18 cellular contexts compared by ENCODE assay signal in the genomic region with DNA sequence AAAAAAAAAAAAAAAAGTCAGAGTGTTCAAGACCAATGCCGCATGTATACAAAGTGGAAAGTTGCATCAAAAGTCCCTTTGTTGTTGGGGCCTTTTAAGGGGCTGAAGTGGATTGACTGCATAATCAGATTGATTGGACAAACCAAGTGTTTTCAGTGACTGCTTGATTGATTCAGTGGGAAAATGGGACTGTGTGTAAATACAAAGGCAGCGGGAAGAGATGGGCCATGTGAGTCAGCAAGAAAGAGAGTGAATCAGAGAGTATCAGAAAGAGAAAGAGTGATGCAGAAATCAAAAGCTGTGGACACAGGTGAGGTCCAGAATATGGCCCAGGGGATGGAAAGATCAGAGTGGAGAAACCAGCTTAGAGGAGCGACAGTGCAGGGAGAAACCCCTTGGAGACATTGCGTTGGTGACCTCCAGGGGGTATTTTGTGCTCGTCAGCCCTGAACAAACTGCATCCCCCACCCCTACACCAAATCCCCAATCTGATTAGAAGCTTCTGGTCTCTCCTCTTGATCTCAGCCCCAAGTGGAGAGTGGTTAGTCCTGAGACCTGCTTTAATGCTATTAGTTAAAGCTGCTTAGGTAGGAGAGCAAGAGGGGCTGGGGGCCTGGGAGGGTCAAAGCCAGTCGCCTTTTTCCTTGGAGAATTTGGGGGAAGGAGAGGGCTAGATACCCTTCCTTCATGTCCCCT. TPM values are rescaled to one million over a fixed set of nuclear protein-coding genes. Genes with fewer than 3 reads are reported as not detected.
DNase-seq lines count a peak whose midpoint lies in the region; ATAC-seq, FAIRE-seq and TF ChIP-seq lines count a peak whose summit lies in the region.
"Had no signal": no experiment of that assay in that cellular context is flagged by ENCODE, and none has a peak within 500 bp of the region (broad histone marks: within the 10 kb centered on the region; RNA-seq: fewer than 3 reads in every experiment).

No MANE protein-coding gene starts in this region.

- H3K27ac Mint-ChIP-seq in CD14-positive monocyte, result peak overlapping the region in 6 of 7 donors; percentile 15 to 99 (median 97)
- H3K27ac Mint-ChIP-seq in HFFc6, result peak overlapping the region; percentile 44
- no peak overlapping the region for H3K27ac Mint-ChIP-seq in activated CD4-positive, alpha-beta T cell treated with anti-CD3 and anti-CD28 coated beads, Interleukin-2, amount 10 ng/mL, durations not matched to agents 7 days and 5 days
- H3K27ac Mint-ChIP-seq in activated T-cell treated with anti-CD3 and anti-CD28 coated beads, Interleukin-2, amount 50 U/mL, for 24 hours, result no peak overlapping the region
- H3K27ac Mint-ChIP-seq: activated CD4-positive, alpha-beta memory T cell treated with anti-CD3 and anti-CD28 coated beads, Interleukin-2, amount 10 ng/mL, durations not matched to agents 7 days and 5 days had no signal

- H2BK5ac ChIP-seq in mesenchymal stem cell (ENCODE audit: low read depth, low read length, poor library complexity, severe bottlenecking), result no peak overlapping the region

- H3K9ac ChIP-seq in K562 (ENCODE audit: insufficient read depth in 1 of 2, low read depth in 2 of 2, low read length in 2 of 2) (no peak overlapping the region), mesenchymal stem cell (ENCODE audit: low read length) (no peak overlapping the region)

- H3K9me3 ChIP-seq in K562 (replicated peaks; ENCODE audit: control insufficient read depth, insufficient read depth, low read depth, low read length), result no peaks in the 10 kb centered on the region
- no peaks in the 10 kb centered on the region for H3K9me3 ChIP-seq in mesenchymal stem cell (ENCODE audit: control insufficient read depth, low read length)
- H3K9me3 ChIP-seq: tibial nerve had no signal

- H3K27me3 Mint-ChIP-seq in CD14-positive monocyte (ENCODE audit: low read depth in 3 of 3) (peaks cover 11 to 23% (median 16%) of the 10 kb centered on the region in 3 donors), HFFc6 (ENCODE audit: insufficient read depth) (peaks cover 11% of the 10 kb centered on the region; the same call in 1 of the 2 replicates)
- peaks cover 47% of the 10 kb centered on the region for H3K27me3 Mint-ChIP-seq in activated CD4-positive, alpha-beta T cell treated with anti-CD3 and anti-CD28 coated beads, Interleukin-2, amount 10 ng/mL, durations not matched to agents 7 days and 5 days
- peaks cover 33% of the 10 kb centered on the region for H3K27me3 Mint-ChIP-seq in activated T-cell treated with anti-CD3 and anti-CD28 coated beads, Interleukin-2, amount 50 U/mL, for 24 hours

- H3K27ac ChIP-seq in K562 (ENCODE audit: extremely low read depth, low read depth, low read length) (no peak overlapping the region), mesenchymal stem cell (ENCODE audit: low read length, poor library complexity, severe bottlenecking) (no peak overlapping the region), caudate nucleus (ENCODE audit: low read depth, low read length) (no peak overlapping the region)
- H3K27ac ChIP-seq: tibial nerve had no signal

- TF ChIP-seq RAD21 in K562 (CRISPR knock-in tag; conservative IDR thresholded peaks at IDR 0.05 in 1 of 2, IDR thresholded peaks at IDR 0.05 in 1 of 2), result no peak

- intact Hi-C loops in CD14-positive monocyte (cut with micrococcal nuclease) (no loop called here), K562 (cut with micrococcal nuclease) (no loop called here)

- DNase-seq in CD14-positive monocyte (ENCODE audit: low spot score), result no peak
- DNase-seq in HFFc6, result no peak
- no peak for DNase-seq in K562 (ENCODE audit: extremely low read depth in 1 of 4, low spot score in 3 of 4)
- peak; percentile 21 for DNase-seq in mesenchymal stem cell
- DNase-seq in activated CD4-positive, alpha-beta T cell treated with anti-CD3 and anti-CD28 coated beads, Interleukin-2, amount 10 ng/mL, durations not matched to agents 7 days and 5 days, result no peak
- DNase-seq in activated T-cell treated with anti-CD3 and anti-CD28 coated beads, Interleukin-2, amount 50 U/mL, for 24 hours, result no peak
- DNase-seq in caudate nucleus (lab: John Stamatoyannopoulos, UW), result no peak
- DNase-seq: activated CD4-positive, alpha-beta memory T cell treated with anti-CD3 and anti-CD28 coated beads, Interleukin-2, amount 10 ng/mL, durations not matched to agents 7 days and 5 days; activated gamma-delta T cell; KG1; NCI-H1694; retina; stimulated activated CD4-positive, alpha-beta T cell treated with anti-CD3 and anti-CD28 coated beads, Interleukin-2, amount 100 ng/mL, for 48 hours had no signal

- H2AFZ ChIP-seq in K562 (ENCODE audit: low read depth, low read length) (no peak overlapping the region), mesenchymal stem cell (ENCODE audit: low read depth, low read length) (no peak overlapping the region)

- H3K4me3 ChIP-seq in K562 (no peak overlapping the region), mesenchymal stem cell (ENCODE audit: insufficient read depth in 1 of 2, low read depth in 1 of 2, low read length in 2 of 2) (no peak overlapping the region)
- H3K4me3 ChIP-seq: tibial nerve had no signal

- H3K27me3 ChIP-seq in K562 (ENCODE audit: control insufficient read depth in 2 of 2, insufficient read depth in 2 of 2, low read length in 2 of 2) (peaks cover 58 to 86% of the 10 kb centered on the region in 2 experiments), mesenchymal stem cell (ENCODE audit: control insufficient read depth in 1 of 2, insufficient read depth in 1 of 2, low read length in 2 of 2) (no peaks in the 10 kb centered on the region)

- H3K4me3 Mint-ChIP-seq in CD14-positive monocyte, result no peak overlapping the region
- no peak overlapping the region for H3K4me3 Mint-ChIP-seq in HFFc6
- no peak overlapping the region for H3K4me3 Mint-ChIP-seq in activated CD4-positive, alpha-beta T cell treated with anti-CD3 and anti-CD28 coated beads, Interleukin-2, amount 10 ng/mL, durations not matched to agents 7 days and 5 days
- H3K4me3 Mint-ChIP-seq in activated T-cell treated with anti-CD3 and anti-CD28 coated beads, Interleukin-2, amount 50 U/mL, for 24 hours, result no peak overlapping the region
- H3K4me3 Mint-ChIP-seq: activated CD4-positive, alpha-beta memory T cell treated with anti-CD3 and anti-CD28 coated beads, Interleukin-2, amount 10 ng/mL, durations not matched to agents 7 days and 5 days had no signal

- TF ChIP-seq EP300 in K562 (IDR thresholded peaks at IDR 0.05; ENCODE audit: low read length), result no peak

- peaks cover 2 to 8% of the 10 kb centered on the region in 2 donors for H3K36me3 Mint-ChIP-seq in CD14-positive monocyte
- no peaks in the 10 kb centered on the region for H3K36me3 Mint-ChIP-seq in HFFc6 (ENCODE audit: low read depth)
- no peaks in the 10 kb centered on the region for H3K36me3 Mint-ChIP-seq in activated CD4-positive, alpha-beta T cell treated with anti-CD3 and anti-CD28 coated beads, Interleukin-2, amount 10 ng/mL, durations not matched to agents 7 days and 5 days (ENCODE audit: low read depth)
- H3K36me3 Mint-ChIP-seq in activated T-cell treated with anti-CD3 and anti-CD28 coated beads, Interleukin-2, amount 50 U/mL, for 24 hours (ENCODE audit: low read depth), result no peaks in the 10 kb centered on the region

- no peak overlapping the region for H3K18ac ChIP-seq in mesenchymal stem cell (ENCODE audit: low read depth in 1 of 2, low read length in 2 of 2)

- no TSS peak for BruUV-seq in K562 (replicated peaks; lab: Mats Ljungman, UMichigan)

- H3K4me2 ChIP-seq in K562 (ENCODE audit: insufficient read depth, low read length), result no peak overlapping the region
- no peak overlapping the region for H3K4me2 ChIP-seq in mesenchymal stem cell (ENCODE audit: low read length, poor library complexity, severe bottlenecking)

- H3K9me1 ChIP-seq in K562 (ENCODE audit: control insufficient read depth, insufficient read depth, low read length), result no peaks in the 10 kb centered on the region

- FAIRE-seq in K562 (lab: Jason Lieb, UNC), result no peak
- FAIRE-seq: endometrium, GM12892 had no signal

- H3K36me3 ChIP-seq in K562 (ENCODE audit: control insufficient read depth, insufficient read depth, low read length), result no peaks in the 10 kb centered on the region
- no peaks in the 10 kb centered on the region for H3K36me3 ChIP-seq in mesenchymal stem cell (ENCODE audit: control insufficient read depth in 1 of 2, insufficient read depth in 2 of 2, low read depth in 1 of 2, low read length in 2 of 2)
- H3K36me3 ChIP-seq: tibial nerve had no signal

- H3K4me1 ChIP-seq in K562 (replicated peaks in 1 of 2; ENCODE audit: control insufficient read depth in 2 of 2, insufficient read depth in 2 of 2, low read length in 2 of 2) (peaks cover 0 to 5% of the 10 kb centered on the region in 2 experiments; a peak in 1 of 5 replicates), mesenchymal stem cell (ENCODE audit: control insufficient read depth, insufficient read depth, low read depth, low read length) (peaks cover 13% of the 10 kb centered on the region)
- H3K4me1 ChIP-seq: tibial nerve had no signal

- H3K79me1 ChIP-seq in mesenchymal stem cell (replicated peaks; ENCODE audit: low read length, poor library complexity, severe bottlenecking), result no peaks in the 10 kb centered on the region

- no peak for ATAC-seq in K562
- no peak for ATAC-seq in HG03159 (IDR thresholded peaks at IDR 0.05; ENCODE audit: unreplicated experiment)

- in situ Hi-C loops in K562 (cut with MboI), result no loop called here

- H2AK5ac ChIP-seq in mesenchymal stem cell (ENCODE audit: low read length, severe bottlenecking), result no peak overlapping the region

- POLR2A ChIA-PET in K562 (lab: Yijun Ruan, JAX), result interaction anchor here (0.7 kb wide), 1 partner anchor 17 kb away, joined by 4 read pairs; no protein-coding TSS in a partner anchor
- POLR2A ChIA-PET in activated CD4-positive, alpha-beta T cell treated with anti-CD3 and anti-CD28 coated beads, Interleukin-2, amount 10 ng/mL, durations not matched to agents 7 days and 5 days (lab: Charles Lee), result no interaction called here

- no peak overlapping the region for H3K4ac ChIP-seq in mesenchymal stem cell (ENCODE audit: low read depth in 1 of 2, low read length in 2 of 2)

- H4K8ac ChIP-seq in mesenchymal stem cell (ENCODE audit: low read length), result no peak overlapping the region

- H3K14ac ChIP-seq in mesenchymal stem cell (ENCODE audit: low read length in 2 of 2), result no peak overlapping the region

- no peaks in the 10 kb centered on the region for H3K79me2 ChIP-seq in K562 (ENCODE audit: control insufficient read depth, insufficient read depth, low read length)

- H3K9me3 Mint-ChIP-seq in CD14-positive monocyte (no peaks in the 10 kb centered on the region), HFFc6 (no peaks in the 10 kb centered on the region)
- H3K9me3 Mint-ChIP-seq in activated CD4-positive, alpha-beta T cell treated with anti-CD3 and anti-CD28 coated beads, Interleukin-2, amount 10 ng/mL, durations not matched to agents 7 days and 5 days, result no peaks in the 10 kb centered on the region
- H3K9me3 Mint-ChIP-seq in activated T-cell treated with anti-CD3 and anti-CD28 coated beads, Interleukin-2, amount 50 U/mL, for 24 hours, result no peaks in the 10 kb centered on the region
- H3K9me3 Mint-ChIP-seq: activated CD4-positive, alpha-beta memory T cell treated with anti-CD3 and anti-CD28 coated beads, Interleukin-2, amount 10 ng/mL, durations not matched to agents 7 days and 5 days had no signal

- no peak overlapping the region for H2BK12ac ChIP-seq in mesenchymal stem cell (ENCODE audit: low read length in 2 of 2)

- H4K20me1 ChIP-seq in K562 (replicated peaks; ENCODE audit: control insufficient read depth, insufficient read depth, low read length), result 0 out of 2 replicates have a peak, but pooled peaks cover 9% of the 10 kb centered on the region

- TF ChIP-seq CTCF in CD14-positive monocyte (IDR thresholded peaks at IDR 0.05), result no peak
- TF ChIP-seq CTCF in HFFc6 (IDR thresholded peaks at IDR 0.05), result no peak
- TF ChIP-seq CTCF in K562 (IDR thresholded peaks at IDR 0.05 in 2 of 3, conservative IDR thresholded peaks at IDR 0.05 in 1 of 3; ENCODE audit: insufficient read depth in 2 of 3, low read depth in 1 of 3, low read length in 3 of 3), result no peak

- no peak overlapping the region for H2BK120ac ChIP-seq in mesenchymal stem cell (ENCODE audit: low read depth, low read length)

- H3K4me1 Mint-ChIP-seq in CD14-positive monocyte, result peaks cover 65% of the 10 kb centered on the region
- peaks cover 40% of the 10 kb centered on the region for H3K4me1 Mint-ChIP-seq in HFFc6 (ENCODE audit: low read depth)
- peaks cover 4% of the 10 kb centered on the region for H3K4me1 Mint-ChIP-seq in activated CD4-positive, alpha-beta T cell treated with anti-CD3 and anti-CD28 coated beads, Interleukin-2, amount 10 ng/mL, durations not matched to agents 7 days and 5 days
- peaks cover 10% of the 10 kb centered on the region for H3K4me1 Mint-ChIP-seq in activated T-cell treated with anti-CD3 and anti-CD28 coated beads, Interleukin-2, amount 50 U/mL, for 24 hours (ENCODE audit: low read depth)

- TF ChIP-seq POLR2A in K562 (conservative IDR thresholded peaks at IDR 0.05), result no peak

- H4K91ac ChIP-seq in mesenchymal stem cell (ENCODE audit: low read length), result no peak overlapping the region

- CTCF ChIA-PET in K562 (lab: Yijun Ruan, JAX; ENCODE audit: low intra/inter-chr PET ratio), result no interaction called here
- CTCF ChIA-PET in activated CD4-positive, alpha-beta T cell treated with anti-CD3 and anti-CD28 coated beads, Interleukin-2, amount 10 ng/mL, durations not matched to agents 7 days and 5 days (lab: Charles Lee), result interaction anchor here (0.6 to 3.7 kb wide), 3 partner anchors 9 to 1974 kb away, joined by 3 to 19 read pairs (median 3); no protein-coding TSS in a partner anchor

- H3K23ac ChIP-seq in mesenchymal stem cell (ENCODE audit: low read length in 2 of 2), result no peak overlapping the region

- WGBS in K562 (ENCODE audit: insufficient coverage, low coverage, missing lambda C conversion rate), result 0% methylated on average over 5 of the region's 6 CpGs
- 83% methylated on average over 2 of the region's 6 CpGs for WGBS in mesenchymal stem cell

- no peak overlapping the region for H2BK15ac ChIP-seq in mesenchymal stem cell (ENCODE audit: low read depth, poor library complexity, severe bottlenecking)

RNA-seq across cellular contexts. Expression of a gene that starts 5.1 kb away (rescaled TPM):
- polyA plus RNA-seq in CD14-positive monocyte, result under 1 TPM in 1 of 2 donors, not detected in 1; 0.26 TPM
- not detected for total RNA-seq in HFFc6 (2021; fragmentation: NEBNext Ultra II Directional; extraction: Animal tissue kit (Norgen Biotek cat#: 25700))
- not detected in 2 replicates for total RNA-seq in K562 (2011; cell fraction: chromatin; rRNA removed; ENCODE audit: low replicate concordance)
- total RNA-seq in K562 (2011; cell fraction: nucleolus; rRNA removed), result not detected in 2 replicates
- not detected in 2 replicates for total RNA-seq in K562 (2011; cell fraction: nucleoplasm; rRNA removed)
- total RNA-seq in K562 (2014; rRNA removed), result not detected in 2 replicates
- not detected in 2 replicates for total RNA-seq in K562 (2014; rRNA removed; fragmentation: Illumina TruSeq; extraction: Trizol)
- not detected in 2 replicates for total RNA-seq in K562 (2015; rRNA removed; fragmentation: Illumina TruSeq; extraction: Trizol)
- total RNA-seq in K562 (2021), result not detected in 2 replicates
- polyA plus RNA-seq in K562 (2011; rRNA removed), result not detected in 2 replicates
- not detected in 2 replicates for polyA plus RNA-seq in K562 (2011; cell fraction: cytosol; rRNA removed)
- 0.09 TPM in 1 of 2 replicates, not detected in the other for polyA plus RNA-seq in K562 (2011; cell fraction: nucleus; rRNA removed)
- not detected in 2 replicates for polyA plus RNA-seq in K562 (2012)
- not detected in 2 replicates for polyA plus RNA-seq in K562 (2014; fragmentation: Illumina TruSeq; extraction: Trizol)
- not detected for polyA plus RNA-seq in K562 (2014; fragmentation: Nextera tagmentation; extraction: Ambion mirVana)
- polyA plus RNA-seq in K562 (2014; rRNA removed), result not detected in 2 replicates
- not detected in 2 replicates for polyA minus RNA-seq in K562 (2011; rRNA and poly(A)+ RNA removed)
- not detected in 2 replicates for polyA minus RNA-seq in K562 (2011; cell fraction: cytosol; rRNA and poly(A)+ RNA removed)
- not detected in 2 replicates for polyA minus RNA-seq in K562 (2011; cell fraction: nucleus; rRNA and poly(A)+ RNA removed)
- polyA plus RNA-seq in mesenchymal stem cell (2013, experiment 1 of 2), result not detected
- polyA plus RNA-seq in mesenchymal stem cell (2013, experiment 2 of 2), result not detected
- not detected for total RNA-seq in activated CD4-positive, alpha-beta T cell treated with anti-CD3 and anti-CD28 coated beads, Interleukin-2, amount 10 ng/mL, durations not matched to agents 7 days and 5 days
- total RNA-seq: activated CD4-positive, alpha-beta memory T cell treated with anti-CD3 and anti-CD28 coated beads, Interleukin-2, amount 10 ng/mL, durations not matched to agents 7 days and 5 days; kidney epithelial cell; tibial nerve had no signal

RNA-seq across cellular contexts. Expression of a gene that starts 33.4 kb away (rescaled TPM):
- 1 to 10 TPM; 4.8 to 6.3 TPM for polyA plus RNA-seq in CD14-positive monocyte
- 10 to 100 TPM; 20.0 to 22.9 (median 21.0) TPM for total RNA-seq in HFFc6 (2021; fragmentation: NEBNext Ultra II Directional; extraction: Animal tissue kit (Norgen Biotek cat#: 25700))
- 21.7 and 44.9 TPM in 2 replicates for total RNA-seq in K562 (2011; cell fraction: chromatin; rRNA removed; ENCODE audit: low replicate concordance)
- total RNA-seq in K562 (2011; cell fraction: nucleolus; rRNA removed), result 14.7 and 15.8 TPM in 2 replicates
- total RNA-seq in K562 (2011; cell fraction: nucleoplasm; rRNA removed), result 33.9 and 53.1 TPM in 2 replicates
- 6.4 and 8.4 TPM in 2 replicates for total RNA-seq in K562 (2014; rRNA removed)
- total RNA-seq in K562 (2014; rRNA removed; fragmentation: Illumina TruSeq; extraction: Trizol), result 10.7 and 11.4 TPM in 2 replicates
- 10.4 and 11.2 TPM in 2 replicates for total RNA-seq in K562 (2015; rRNA removed; fragmentation: Illumina TruSeq; extraction: Trizol)
- 13.9 and 16.0 TPM in 2 replicates for total RNA-seq in K562 (2021)
- polyA plus RNA-seq in K562 (2011; rRNA removed), result 7.7 and 9.0 TPM in 2 replicates
- 5.0 and 6.0 TPM in 2 replicates for polyA plus RNA-seq in K562 (2011; cell fraction: cytosol; rRNA removed)
- polyA plus RNA-seq in K562 (2011; cell fraction: nucleus; rRNA removed), result 8.2 and 8.4 TPM in 2 replicates
- polyA plus RNA-seq in K562 (2012), result 6.9 and 8.4 TPM in 2 replicates
- polyA plus RNA-seq in K562 (2014; fragmentation: Illumina TruSeq; extraction: Trizol), result 8.2 and 9.1 TPM in 2 replicates
- polyA plus RNA-seq in K562 (2014; fragmentation: Nextera tagmentation; extraction: Ambion mirVana), result 1 to 10 TPM; 3.1 to 5.4 TPM
- 7.2 TPM in 2 replicates for polyA plus RNA-seq in K562 (2014; rRNA removed)
- polyA minus RNA-seq in K562 (2011; rRNA and poly(A)+ RNA removed), result 25.5 and 30.0 TPM in 2 replicates
- polyA minus RNA-seq in K562 (2011; cell fraction: cytosol; rRNA and poly(A)+ RNA removed), result 8.7 and 10.9 TPM in 2 replicates
- 13.2 and 23.4 TPM in 2 replicates for polyA minus RNA-seq in K562 (2011; cell fraction: nucleus; rRNA and poly(A)+ RNA removed)
- 9.1 TPM for polyA plus RNA-seq in mesenchymal stem cell (2013, experiment 1 of 2)
- 8.6 TPM for polyA plus RNA-seq in mesenchymal stem cell (2013, experiment 2 of 2)
- 10 to 100 TPM; 33.3 to 37.5 TPM for total RNA-seq in activated CD4-positive, alpha-beta T cell treated with anti-CD3 and anti-CD28 coated beads, Interleukin-2, amount 10 ng/mL, durations not matched to agents 7 days and 5 days

RNA-seq across cellular contexts. Expression of a gene that starts 59.2 kb away (rescaled TPM):
- polyA plus RNA-seq in CD14-positive monocyte (10 to 100 TPM; 17.0 to 17.7 TPM), K562 (2011; rRNA removed) (7.2 and 12.1 TPM in 2 replicates), K562 (2014; fragmentation: Illumina TruSeq; extraction: Trizol) (9.6 TPM in 2 replicates), K562 (2014; fragmentation: Nextera tagmentation; extraction: Ambion mirVana) (under 1 TPM; 0.14 to 0.48 TPM), K562 (2014; rRNA removed) (8.2 and 9.0 TPM in 2 replicates)
- 10 to 100 TPM; 21.3 to 24.8 (median 22.4) TPM for total RNA-seq in HFFc6 (2021; fragmentation: NEBNext Ultra II Directional; extraction: Animal tissue kit (Norgen Biotek cat#: 25700))
- 48.2 and 93.0 TPM in 2 replicates for total RNA-seq in K562 (2011; cell fraction: chromatin; rRNA removed; ENCODE audit: low replicate concordance)
- total RNA-seq in K562 (2011; cell fraction: nucleolus; rRNA removed), result 39.5 and 40.2 TPM in 2 replicates
- total RNA-seq in K562 (2011; cell fraction: nucleoplasm; rRNA removed), result 36.0 and 45.0 TPM in 2 replicates
- total RNA-seq in K562 (2014; rRNA removed) (10.2 and 11.1 TPM in 2 replicates), K562 (2014; rRNA removed; fragmentation: Illumina TruSeq; extraction: Trizol) (6.7 and 7.0 TPM in 2 replicates), K562 (2015; rRNA removed; fragmentation: Illumina TruSeq; extraction: Trizol) (10.3 and 13.0 TPM in 2 replicates), K562 (2021) (13.2 and 15.5 TPM in 2 replicates)
- polyA plus RNA-seq in K562 (2011; cell fraction: cytosol; rRNA removed), result 5.2 and 8.3 TPM in 2 replicates
- polyA plus RNA-seq in K562 (2011; cell fraction: nucleus; rRNA removed), result 49.1 and 62.1 TPM in 2 replicates
- 9.2 and 16.7 TPM in 2 replicates for polyA plus RNA-seq in K562 (2012)
- 10.2 and 12.3 TPM in 2 replicates for polyA minus RNA-seq in K562 (2011; rRNA and poly(A)+ RNA removed)
- 8.0 and 11.0 TPM in 2 replicates for polyA minus RNA-seq in K562 (2011; cell fraction: cytosol; rRNA and poly(A)+ RNA removed)
- 25.3 and 34.3 TPM in 2 replicates for polyA minus RNA-seq in K562 (2011; cell fraction: nucleus; rRNA and poly(A)+ RNA removed)
- polyA plus RNA-seq in mesenchymal stem cell (2013, experiment 1 of 2), result 12.4 TPM
- polyA plus RNA-seq in mesenchymal stem cell (2013, experiment 2 of 2), result 12.3 TPM
- total RNA-seq in activated CD4-positive, alpha-beta T cell treated with anti-CD3 and anti-CD28 coated beads, Interleukin-2, amount 10 ng/mL, durations not matched to agents 7 days and 5 days, result 10 to 100 TPM; 33.9 to 38.5 TPM

Comparison
In these comparisons a context has a peak if more than half of its experiments do, and no peak if none do; other contexts are left out.
1. H3K27ac Mint-ChIP-seq: peak in CD14-positive monocyte (6 of 7) and HFFc6 (single experiment); none in activated CD4-positive, alpha-beta T cell treated with anti-CD3 and anti-CD28 coated beads, Interleukin-2, amount 10 ng/mL, durations not matched to agents 7 days and 5 days (single experiment) and activated T-cell treated with anti-CD3 and anti-CD28 coated beads, Interleukin-2, amount 50 U/mL, for 24 hours (single experiment).